ENCODE assay signal across 28 cellular contexts in the genomic region with DNA sequence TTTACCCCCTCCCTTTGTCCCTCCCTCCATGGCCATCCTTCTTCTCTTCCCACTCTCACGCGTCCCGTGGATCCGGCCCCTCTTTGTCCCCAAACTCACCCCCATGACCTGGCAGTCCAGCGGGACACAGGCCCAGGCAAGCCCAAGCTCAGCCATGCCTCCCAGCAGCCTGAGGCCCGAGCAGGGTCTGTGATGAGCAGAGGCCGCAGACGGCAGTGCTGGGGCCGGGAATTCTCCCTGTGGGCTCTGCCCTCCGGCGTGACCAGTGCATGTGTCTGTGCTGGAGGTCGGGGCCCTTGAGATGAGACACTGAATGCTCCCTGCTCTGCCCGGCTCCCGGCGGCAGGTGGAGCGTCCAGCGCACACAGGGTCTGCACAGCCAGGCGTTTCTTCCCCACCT.
DNase-seq lines count a peak whose midpoint lies in the region; ATAC-seq, FAIRE-seq and TF ChIP-seq lines count a peak whose summit lies in the region.
"Had no signal": no experiment of that assay in that cellular context is flagged by ENCODE, and none has a peak within 500 bp of the region (broad histone marks: within the 10 kb centered on the region; RNA-seq: fewer than 3 reads in every experiment).

No MANE protein-coding gene starts in this region.

- H3K18ac ChIP-seq in trophoblast cell (ENCODE audit: low read length): no peak overlapping the region

- H3K9me3 ChIP-seq in kidney (ENCODE audit: control insufficient read depth in 1 of 2, low read length in 2 of 2) (peaks cover 0 to 3% of the 10 kb centered on the region in 2 donors), trophoblast cell (ENCODE audit: insufficient read depth, low read depth, low read length) (peaks cover 8% of the 10 kb centered on the region)
- H3K9me3 ChIP-seq: A549 had no signal

- H3K4me1 ChIP-seq in kidney (ENCODE audit: control insufficient read depth in 1 of 2, insufficient read depth in 1 of 2, low read depth in 1 of 2, low read length in 2 of 2) (no peaks in the 10 kb centered on the region), trophoblast cell (ENCODE audit: control insufficient read depth in 1 of 2, insufficient read depth in 2 of 2, low read length in 2 of 2) (peaks cover 0 to 2% of the 10 kb centered on the region in 2 experiments)
- H3K4me1 ChIP-seq: A549 had no signal

- no peak overlapping the region for H3K4me2 ChIP-seq in trophoblast cell (ENCODE audit: low read length)
- H3K4me2 ChIP-seq: A549; BLaER1 treated with 17β-estradiol and CSF1 and Interleukin-3, amounts not matched to agents 10 nM and 100 nM had no signal

- no peak overlapping the region for H4K12ac ChIP-seq in trophoblast cell (ENCODE audit: low read depth, low read length)

- ATAC-seq in stimulated activated naive CD8-positive, alpha-beta T cell treated with anti-CD3 and anti-CD28 coated beads, Interleukin-15, amount 100 ng/mL, for 72 hours: no peak
- no peak for ATAC-seq in stimulated activated naive CD8-positive, alpha-beta T cell treated with anti-CD3 and anti-CD28 coated beads, Interleukin-15, Interleukin-2, amounts not matched to agents 100 U/mL and 50 U/mL, for 24 hours
- no peak for ATAC-seq in GM21423 (IDR thresholded peaks at IDR 0.05; ENCODE audit: unreplicated experiment)
- ATAC-seq: A549, GM12878, HCT116 had no signal

- H4K8ac ChIP-seq in trophoblast cell (ENCODE audit: low read depth, low read length): no peak overlapping the region

- H3K4me3 ChIP-seq in kidney (ENCODE audit: low read length in 2 of 2): no peak overlapping the region
- H3K4me3 ChIP-seq in trophoblast cell (ENCODE audit: low read depth, low read length): no peak overlapping the region
- H3K4me3 ChIP-seq: A549; BLaER1 treated with 17β-estradiol and CSF1 and Interleukin-3, amounts not matched to agents 10 nM and 100 nM; GM12878 had no signal

- H4K91ac ChIP-seq in trophoblast cell (ENCODE audit: low read depth, low read length): peak overlapping the region; percentile 10

- H2AK5ac ChIP-seq in trophoblast cell (ENCODE audit: low read length): no peak overlapping the region

- intact Hi-C loops in kidney (cut with DNase I): no loop called here

- no peaks in the 10 kb centered on the region for H3K79me2 ChIP-seq in trophoblast cell (ENCODE audit: control insufficient read depth, insufficient read depth, low read length, poor library complexity)

- H3K4me3 Mint-ChIP-seq in stimulated activated naive CD8-positive, alpha-beta T cell treated with anti-CD3 and anti-CD28 coated beads, Interleukin-15, amount 100 ng/mL, for 72 hours: no peak overlapping the region
- H3K4me3 Mint-ChIP-seq: CD4-positive, alpha-beta memory T cell had no signal

- H3K9me3 Mint-ChIP-seq in stimulated activated naive CD8-positive, alpha-beta T cell treated with anti-CD3 and anti-CD28 coated beads, Interleukin-15, amount 100 ng/mL, for 72 hours: no peaks in the 10 kb centered on the region

- H3K79me1 ChIP-seq in trophoblast cell (ENCODE audit: low read length): peaks cover 2% of the 10 kb centered on the region

- H3K23ac ChIP-seq in trophoblast cell (ENCODE audit: low read length): no peak overlapping the region

- DNase-seq in stimulated activated naive CD8-positive, alpha-beta T cell treated with anti-CD3 and anti-CD28 coated beads, Interleukin-15, amount 100 ng/mL, for 72 hours: no peak
- DNase-seq in stimulated activated naive CD8-positive, alpha-beta T cell treated with anti-CD3 and anti-CD28 coated beads, Interleukin-15, Interleukin-2, amounts not matched to agents 100 U/mL and 50 U/mL, for 24 hours: no peak
- peak; percentile 50 for DNase-seq in kidney
- DNase-seq in trophoblast cell: peak in 1 of 2 donors; percentile 2
- DNase-seq in SIG-M5 treated with dmso at 0.1 percent for 504 hours (lab: John Stamatoyannopoulos, UW; ENCODE audit: unreplicated experiment): no peak
- DNase-seq in OCI-M2 (lab: John Stamatoyannopoulos, UW; ENCODE audit: unreplicated experiment): no peak
- DNase-seq: AML-193; CD4-positive, alpha-beta memory T cell; COR-L47; DMS 273 treated with DMSO at 0.1 percent for 48 hours; DMS79; EL; GDM1; NCI-H1092; NCI-H1417 treated with DMSO at 0.1 percent for 48 hours; NCI-H1694 treated with DMSO at 0.1 percent for 48 hours; NCI-H2081; NCI-H2227 treated with DMSO at 0.1 percent for 48 hours; NCI-H526 treated with DMSO at 0.1 percent for 48 hours; RPMI8226; SHP77 had no signal

- H3K14ac ChIP-seq in trophoblast cell (ENCODE audit: low read length): no peak overlapping the region

- H3K36me3 ChIP-seq in kidney (ENCODE audit: control insufficient read depth in 1 of 2, insufficient read depth in 2 of 2, low read length in 2 of 2) (no peaks in the 10 kb centered on the region), trophoblast cell (ENCODE audit: control insufficient read depth in 1 of 2, insufficient read depth in 2 of 2, low read length in 2 of 2) (no peaks in the 10 kb centered on the region)

- peak overlapping the region; percentile 30 for H2BK120ac ChIP-seq in trophoblast cell (ENCODE audit: insufficient read depth, low read length, poor library complexity)

- H3K27ac ChIP-seq in kidney (ENCODE audit: low read depth in 2 of 2, low read length in 2 of 2) (no peak overlapping the region), trophoblast cell (ENCODE audit: low read depth, low read length) (no peak overlapping the region)
- H3K27ac ChIP-seq: A549; BLaER1 treated with 17β-estradiol and CSF1 and Interleukin-3, amounts not matched to agents 10 nM and 100 nM; HL-60 had no signal

- no peak overlapping the region for H2BK5ac ChIP-seq in trophoblast cell (ENCODE audit: low read depth, low read length, poor library complexity)

- no peak for FAIRE-seq in kidney (lab: Jason Lieb, UNC)
- FAIRE-seq: A549, GM12878, H1 had no signal

- H3K9ac ChIP-seq in kidney (ENCODE audit: low read length in 2 of 2) (no peak overlapping the region), trophoblast cell (ENCODE audit: low read length) (no peak overlapping the region)
- H3K9ac ChIP-seq: BLaER1 treated with 17β-estradiol and CSF1 and Interleukin-3, amounts not matched to agents 10 nM and 100 nM had no signal

- no peak for TF ChIP-seq CTCF in kidney (IDR thresholded peaks at IDR 0.05; ENCODE audit: borderline replicate concordance, extremely low read depth, insufficient read depth)

- no peak overlapping the region for H3K4ac ChIP-seq in trophoblast cell (ENCODE audit: low read depth, low read length)

- no peaks in the 10 kb centered on the region for H3K27me3 ChIP-seq in trophoblast cell (ENCODE audit: insufficient read depth, low read length)
- H3K27me3 ChIP-seq: BLaER1 treated with 17β-estradiol and CSF1 and Interleukin-3, amounts not matched to agents 10 nM and 100 nM had no signal

- no peaks in the 10 kb centered on the region for H3K27me3 Mint-ChIP-seq in stimulated activated naive CD8-positive, alpha-beta T cell treated with anti-CD3 and anti-CD28 coated beads, Interleukin-15, amount 100 ng/mL, for 72 hours
- H3K27me3 Mint-ChIP-seq: CD4-positive, alpha-beta memory T cell had no signal

- H3K27ac Mint-ChIP-seq in stimulated activated naive CD8-positive, alpha-beta T cell treated with anti-CD3 and anti-CD28 coated beads, Interleukin-15, amount 100 ng/mL, for 72 hours: peak overlapping the region; percentile 50 to 65
- H3K27ac Mint-ChIP-seq: CD4-positive, alpha-beta memory T cell had no signal

- H3K4me1 Mint-ChIP-seq in stimulated activated naive CD8-positive, alpha-beta T cell treated with anti-CD3 and anti-CD28 coated beads, Interleukin-15, amount 100 ng/mL, for 72 hours: peaks cover 12% of the 10 kb centered on the region

- no peak overlapping the region for H2AFZ ChIP-seq in trophoblast cell (ENCODE audit: insufficient read depth, low read length, poor library complexity)

- WGBS in trophoblast cell (ENCODE audit: extremely low coverage, insufficient coverage, insufficient read length): no CpG with 5 or more reads among the region's 18 CpGs

- no peak overlapping the region for H2BK12ac ChIP-seq in trophoblast cell (ENCODE audit: low read length)
